ENCODE assay signal across 21 cellular contexts in the genomic region with DNA sequence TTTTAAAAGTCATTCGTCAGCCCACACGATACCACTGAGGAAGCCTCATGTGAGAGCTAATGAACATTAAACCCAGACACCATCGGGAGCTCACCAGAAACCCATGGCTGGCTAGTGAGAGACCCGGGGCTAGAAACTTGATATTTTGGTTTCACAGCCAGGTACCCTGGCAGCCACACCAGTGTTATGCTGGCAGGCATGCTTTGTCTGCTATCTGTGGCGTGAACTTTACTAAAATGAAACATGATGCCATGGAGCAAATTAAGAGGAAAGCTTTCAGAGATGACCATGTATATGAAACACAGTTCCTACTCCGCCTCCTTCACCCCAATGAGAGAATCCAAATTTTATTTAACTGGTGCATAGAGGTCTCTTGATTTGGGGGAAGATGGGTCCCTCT.
DNase-seq lines count a peak whose midpoint lies in the region; ATAC-seq lines count a peak whose summit lies in the region.
"Had no signal": no experiment of that assay in that cellular context is flagged by ENCODE, and none has a peak within 500 bp of the region (broad histone marks: within the 10 kb centered on the region; RNA-seq: fewer than 3 reads in every experiment).

No MANE protein-coding gene starts in this region.

- intact Hi-C loops in Right ventricle myocardium superior (cut with DNase I) (no loop called here), cardiac septum (cut with DNase I) (no loop called here), left ventricle myocardium superior (cut with micrococcal nuclease) (no loop called here)

- ATAC-seq in Right ventricle myocardium superior (ENCODE audit: poor library complexity) (peak; percentile 83), left ventricle myocardium superior (peak; percentile 83), HG02759 (IDR thresholded peaks at IDR 0.05; ENCODE audit: unreplicated experiment) (no peak), GM19452 (IDR thresholded peaks at IDR 0.05; ENCODE audit: unreplicated experiment) (no peak), GM18909 (IDR thresholded peaks at IDR 0.05; ENCODE audit: poor library complexity, unreplicated experiment) (no peak)
- ATAC-seq: PC-3, T-cell had no signal

- peak; percentile 17 for DNase-seq in DMS79 treated with DMSO at 0.1 percent for 48 hours (lab: John Stamatoyannopoulos, UW)
- no peak for DNase-seq in DMS79 (lab: John Stamatoyannopoulos, UW)
- no peak for DNase-seq in Right ventricle myocardium superior
- DNase-seq in cardiac septum (ENCODE audit: low spot score) = no peak
- DNase-seq in left ventricle myocardium superior = peak; percentile 35
- DNase-seq: 8988T; ACHN; Calu3; GF-D8; NCI-H1105 treated with DMSO at 0.1 percent for 48 hours; NCI-H146; NCI-H2029; NCI-H446 treated with DMSO at 0.1 percent for 48 hours; NCI-H526; NCI-H82; NK-92 treated with Interleukin-12 subunit alpha and Interleukin-12 subunit beta, amount 100 ng/mL, for 24 hours; PC-3; T-cell had no signal

Comparison
In these comparisons a context has a peak if more than half of its experiments do, and no peak if none do; other contexts are left out.
1. DNase-seq: peak in DMS79 treated with DMSO at 0.1 percent for 48 hours (single experiment) and left ventricle myocardium superior (single experiment); none in DMS79 (single experiment), Right ventricle myocardium superior (single experiment) and cardiac septum (single experiment).
2. ATAC-seq: peak in Right ventricle myocardium superior (single experiment) and left ventricle myocardium superior (single experiment); none in HG02759 (single experiment), GM19452 (single experiment) and GM18909 (single experiment).